ENCODE assay signal across 25 cellular contexts in genomic region chr11:35976434-35976833, GRCh38. TPM values are rescaled to one million over a fixed set of nuclear protein-coding genes. Genes with fewer than 3 reads are reported as not detected.
DNase-seq lines count a peak whose midpoint lies in the region; ATAC-seq, FAIRE-seq and TF ChIP-seq lines count a peak whose summit lies in the region.
"Had no signal": no experiment of that assay in that cellular context is flagged by ENCODE, and none has a peak within 500 bp of the region (broad histone marks: within the 10 kb centered on the region; RNA-seq: fewer than 3 reads in every experiment).

No MANE protein-coding gene starts in this region.

- H3K36me3 ChIP-seq in GM12878 (ENCODE audit: control insufficient read depth in 2 of 2, insufficient read depth in 2 of 2, low read length in 1 of 2) (no peaks in the 10 kb centered on the region), upper lobe of right lung (no peaks in the 10 kb centered on the region), WERI-Rb-1 (peaks cover 2% of the 10 kb centered on the region; the same call in 1 of the 2 replicates)
- H3K36me3 ChIP-seq: BE2C had no signal

- no peak overlapping the region for H3K4me3 Mint-ChIP-seq in nephron progenitor cell
- no peak overlapping the region for H3K4me3 Mint-ChIP-seq in stimulated activated effector memory CD8-positive, alpha-beta T cell treated with anti-CD3 and anti-CD28 coated beads, Interleukin-12 subunit alpha, Interleukin-12 subunit beta, amount 100 ng/mL, for 72 hours
- H3K4me3 Mint-ChIP-seq: CD14-positive monocyte; CD4-positive, alpha-beta memory T cell; CD4-positive, CD25-positive, alpha-beta regulatory T cell; CD8-positive, alpha-beta memory T cell had no signal

- CTCF ChIA-PET in GM12878 (lab: Yijun Ruan, JAX) = interaction anchor here (1.8 kb wide), 1 partner anchor 154 kb away, joined by 7 read pairs; no protein-coding TSS in a partner anchor

- H3K9ac ChIP-seq in GM12878 (ENCODE audit: control insufficient read depth, insufficient read depth, low read length) = no peak overlapping the region
- H3K9ac ChIP-seq: BLaER1 had no signal

- peaks cover 2% of the 10 kb centered on the region; the same call in 1 of the 2 replicates for H3K4me1 ChIP-seq in GM12878 (ENCODE audit: control insufficient read depth, insufficient read depth, low read length)
- no peaks in the 10 kb centered on the region for H3K4me1 ChIP-seq in upper lobe of right lung
- H3K4me1 ChIP-seq: BE2C had no signal

- no TSS peak for BruUV-seq in GM12878 (replicated peaks; lab: Mats Ljungman, UMichigan)

- H3K4me2 ChIP-seq in GM12878 (ENCODE audit: control insufficient read depth, insufficient read depth) = no peak overlapping the region
- H3K4me2 ChIP-seq: BLaER1 had no signal

- RAD21 ChIA-PET in GM12878 (lab: Charles Lee; ENCODE audit: unreplicated experiment) = no interaction called here

- in situ Hi-C loops in GM12878 (cut with MboI) = no loop called here

- no peak overlapping the region for H2AFZ ChIP-seq in GM12878 (ENCODE audit: control insufficient read depth, low read depth, low read length)

- POLR2A ChIA-PET in GM12878 (lab: Charles Lee) = interaction anchor here (0.6 kb wide), 1 partner anchor 24 kb away, joined by 3 read pairs; no protein-coding TSS in a partner anchor

- H3K27me3 ChIP-seq in GM12878 (replicated peaks in 1 of 2; ENCODE audit: control insufficient read depth in 2 of 2, insufficient read depth in 2 of 2, low read length in 1 of 2) = no peaks in the 10 kb centered on the region
- no peaks in the 10 kb centered on the region for H3K27me3 ChIP-seq in upper lobe of right lung
- H3K27me3 ChIP-seq in WERI-Rb-1 (ENCODE audit: insufficient read depth, low read depth, severe bottlenecking) = no peaks in the 10 kb centered on the region
- H3K27me3 ChIP-seq: BE2C, BLaER1 had no signal

- no peak for TF ChIP-seq EP300 in GM12878 (IDR thresholded peaks at IDR 0.05; ENCODE audit: borderline replicate concordance in 1 of 2, control insufficient read depth in 1 of 2, low read depth in 2 of 2, low read length in 2 of 2)

- FAIRE-seq in GM12878 (lab: Jason Lieb, UNC) = no peak
- FAIRE-seq: A204.1, GM12892, GM18507 had no signal

- 1% methylated on average over 6 of the region's 6 CpGs for WGBS in GM12878 (ENCODE audit: insufficient coverage, insufficient replicate concordance, low lambda C conversion rate, missing lambda C conversion rate)

- H3K4me1 Mint-ChIP-seq in nephron progenitor cell = peaks cover 63% of the 10 kb centered on the region
- no peaks in the 10 kb centered on the region for H3K4me1 Mint-ChIP-seq in stimulated activated effector memory CD8-positive, alpha-beta T cell treated with anti-CD3 and anti-CD28 coated beads, Interleukin-12 subunit alpha, Interleukin-12 subunit beta, amount 100 ng/mL, for 72 hours
- H3K4me1 Mint-ChIP-seq: CD4-positive, alpha-beta memory T cell; CD4-positive, CD25-positive, alpha-beta regulatory T cell; CD8-positive, alpha-beta memory T cell had no signal

- TF ChIP-seq RAD21 in GM12878 (IDR thresholded peaks at IDR 0.05; ENCODE audit: insufficient read depth, low read depth, low read length) = no peak

- H3K9me3 Mint-ChIP-seq in nephron progenitor cell = peaks cover 55% of the 10 kb centered on the region
- no peaks in the 10 kb centered on the region for H3K9me3 Mint-ChIP-seq in stimulated activated effector memory CD8-positive, alpha-beta T cell treated with anti-CD3 and anti-CD28 coated beads, Interleukin-12 subunit alpha, Interleukin-12 subunit beta, amount 100 ng/mL, for 72 hours

- H3K79me2 ChIP-seq in GM12878 (ENCODE audit: control insufficient read depth, insufficient read depth, low read length) = no peaks in the 10 kb centered on the region

- ATAC-seq in GM12878 = no peak
- ATAC-seq in stimulated activated effector memory CD8-positive, alpha-beta T cell treated with anti-CD3 and anti-CD28 coated beads, Interleukin-12 subunit alpha, Interleukin-12 subunit beta, amount 100 ng/mL, for 72 hours = peak; percentile 34
- ATAC-seq in upper lobe of right lung = no peak

- no peak for TF ChIP-seq CTCF in GM12878 (IDR thresholded peaks at IDR 0.05 in 2 of 3, conservative IDR thresholded peaks at IDR 0.05 in 1 of 3; ENCODE audit: control insufficient read depth in 2 of 3, extremely low read depth in 1 of 3, insufficient read depth in 1 of 3, low read depth in 3 of 3, low read length in 3 of 3)
- TF ChIP-seq CTCF in nephron progenitor cell (IDR thresholded peaks at IDR 0.05) = no peak
- TF ChIP-seq CTCF in upper lobe of right lung (IDR thresholded peaks at IDR 0.05) = no peak
- TF ChIP-seq CTCF in WERI-Rb-1 (IDR thresholded peaks at IDR 0.05; ENCODE audit: low read depth, low read length) = no peak

- SMC1A ChIA-PET in GM12878 (lab: Charles Lee; ENCODE audit: uncharacterized antibody, unreplicated experiment) = interaction anchor here (0.6 to 6.3 kb wide), 2 partner anchors 20 to 154 kb away, joined by 3 to 32 read pairs; no protein-coding TSS in a partner anchor

- peak overlapping the region; percentile 18 for H3K27ac Mint-ChIP-seq in nephron progenitor cell
- H3K27ac Mint-ChIP-seq in stimulated activated effector memory CD8-positive, alpha-beta T cell treated with anti-CD3 and anti-CD28 coated beads, Interleukin-12 subunit alpha, Interleukin-12 subunit beta, amount 100 ng/mL, for 72 hours = no peak overlapping the region
- H3K27ac Mint-ChIP-seq: CD4-positive, alpha-beta memory T cell; CD4-positive, CD25-positive, alpha-beta regulatory T cell; CD8-positive, alpha-beta memory T cell had no signal

- no peaks in the 10 kb centered on the region for H4K20me1 ChIP-seq in GM12878 (ENCODE audit: control insufficient read depth, insufficient read depth)

- no peak for DNase-seq in GM12878 (ENCODE audit: low read depth, low spot score)
- DNase-seq in nephron progenitor cell = no peak
- no peak for DNase-seq in stimulated activated effector memory CD8-positive, alpha-beta T cell treated with anti-CD3 and anti-CD28 coated beads, Interleukin-12 subunit alpha, Interleukin-12 subunit beta, amount 100 ng/mL, for 72 hours (ENCODE audit: low spot score in 2 of 2)
- DNase-seq in upper lobe of right lung = no peak
- DNase-seq in WERI-Rb-1 = no peak
- DNase-seq: 8988T; ACHN; BE2C; C1 segment of cervical spinal cord; CD4-positive, alpha-beta memory T cell; CD4-positive, CD25-positive, alpha-beta regulatory T cell; CD8-positive, alpha-beta memory T cell; COR-L47; DMS 273 treated with DMSO at 0.1 percent for 48 hours; DMS153; DMS53; DMS79; DND-41; EL; GDM1 had no signal

- intact Hi-C loops in GM12878 (cut with micrococcal nuclease; ENCODE audit: unreplicated experiment) (no loop called here), upper lobe of right lung (cut with DNase I) (no loop called here)

- no peaks in the 10 kb centered on the region; the same call in 1 of the 3 replicates for H3K9me3 ChIP-seq in GM12878 (replicated peaks; ENCODE audit: control insufficient read depth, insufficient read depth, low read length)
- H3K9me3 ChIP-seq in upper lobe of right lung = no peaks in the 10 kb centered on the region
- H3K9me3 ChIP-seq in WERI-Rb-1 (ENCODE audit: severe bottlenecking) = no peaks in the 10 kb centered on the region
- H3K9me3 ChIP-seq: BE2C had no signal

- peaks cover 57% of the 10 kb centered on the region for H3K36me3 Mint-ChIP-seq in nephron progenitor cell (ENCODE audit: low read depth)
- no peaks in the 10 kb centered on the region for H3K36me3 Mint-ChIP-seq in stimulated activated effector memory CD8-positive, alpha-beta T cell treated with anti-CD3 and anti-CD28 coated beads, Interleukin-12 subunit alpha, Interleukin-12 subunit beta, amount 100 ng/mL, for 72 hours
- H3K36me3 Mint-ChIP-seq: CD4-positive, alpha-beta memory T cell; CD4-positive, CD25-positive, alpha-beta regulatory T cell; CD8-positive, alpha-beta memory T cell had no signal

- H3K27ac ChIP-seq in GM12878 (ENCODE audit: control insufficient read depth, insufficient read depth) (no peak overlapping the region), upper lobe of right lung (no peak overlapping the region), WERI-Rb-1 (no peak overlapping the region)
- H3K27ac ChIP-seq: BLaER1 had no signal

- no peak overlapping the region for H3K4me3 ChIP-seq in GM12878
- H3K4me3 ChIP-seq in upper lobe of right lung = no peak overlapping the region
- no peak overlapping the region for H3K4me3 ChIP-seq in WERI-Rb-1 (ENCODE audit: low read depth, low read length)
- H3K4me3 ChIP-seq: BLaER1 had no signal

- TF ChIP-seq POLR2A in GM12878 (IDR thresholded peaks at IDR 0.05; ENCODE audit: low read depth, low read length) = no peak

- peaks cover 6% of the 10 kb centered on the region for H3K27me3 Mint-ChIP-seq in nephron progenitor cell (ENCODE audit: low read depth, poor library complexity)
- H3K27me3 Mint-ChIP-seq: CD4-positive, CD25-positive, alpha-beta regulatory T cell had no signal

TF ChIP-seq in GM12878, 131 proteins besides CTCF, POLR2A, EP300 and RAD21:
- TF ChIP-seq ETV6 (conservative IDR thresholded peaks at IDR 0.05 in 1 of 2, IDR thresholded peaks at IDR 0.05 in 1 of 2; ENCODE audit: borderline replicate concordance in 1 of 2, low read depth in 1 of 2) = peak in 1 of 2 experiments; percentile 43; a peak in 1 of 4 replicates
- peak; percentile 20 for TF ChIP-seq JUNB (IDR thresholded peaks at IDR 0.05)
- TF ChIP-seq NFYA (IDR thresholded peaks at IDR 0.05; ENCODE audit: borderline replicate concordance, low read depth, low read length) = no peak

RNA-seq across cellular contexts. Expression of gene LDLRAD3, which starts 32.6 kb away (rescaled TPM):
- 23.5 and 23.7 TPM in 2 replicates for total RNA-seq in GM12878 (2013; cell fraction: nucleolus; rRNA removed)
- total RNA-seq in GM12878 (2014; rRNA removed) = 8.8 and 9.3 TPM in 2 replicates
- 7.9 and 8.0 TPM in 2 replicates for total RNA-seq in GM12878 (2014; rRNA removed; fragmentation: Illumina TruSeq; extraction: Trizol)
- total RNA-seq in GM12878 (2021) = 15.4 and 16.5 TPM in 2 replicates
- polyA plus RNA-seq in GM12878 (2011; ENCODE audit: low read depth) = 0.22 TPM
- 1.3 and 2.7 TPM in 2 replicates for polyA plus RNA-seq in GM12878 (2011; rRNA removed)
- polyA plus RNA-seq in GM12878 (2011; cell fraction: cytosol; rRNA removed) = 2.6 TPM in 2 replicates
- 1.9 and 2.9 TPM in 2 replicates for polyA plus RNA-seq in GM12878 (2011; cell fraction: nucleus; rRNA removed)
- polyA plus RNA-seq in GM12878 (2012) = 0.65 and 0.80 TPM in 2 replicates
- polyA plus RNA-seq in GM12878 (2014; fragmentation: Illumina TruSeq; extraction: Trizol) = 14.3 and 17.2 TPM in 2 replicates
- 1 to 10 TPM; 2.5 to 3.1 TPM for polyA plus RNA-seq in GM12878 (2014; fragmentation: Nextera tagmentation; extraction: Ambion mirVana)
- polyA plus RNA-seq in GM12878 (2014; rRNA removed) = 12.0 and 14.1 TPM in 2 replicates
- 10 to 100 TPM; 13.0 to 14.5 TPM for polyA plus RNA-seq in GM12878 (2016; fragmentation: Nextera tagmentation; extraction: Ambion mirVana)
- polyA minus RNA-seq in GM12878 (2011; rRNA and poly(A)+ RNA removed) = 1.8 and 3.3 TPM in 2 replicates
- polyA minus RNA-seq in GM12878 (2011; cell fraction: cytosol; rRNA and poly(A)+ RNA removed) = 2.5 and 4.4 TPM in 2 replicates
- 1.5 and 2.6 TPM in 2 replicates for polyA minus RNA-seq in GM12878 (2011; cell fraction: nucleus; rRNA and poly(A)+ RNA removed)
- total RNA-seq in upper lobe of right lung = 7.9 TPM
- total RNA-seq: CD4-positive, alpha-beta memory T cell; CD4-positive, CD25-positive, alpha-beta regulatory T cell had no signal
- polyA plus RNA-seq: CD4-positive, alpha-beta memory T cell; CD8-positive, alpha-beta memory T cell had no signal
